2 cellular contexts compared by ENCODE assay signal in genomic region chr20:38935967-38936407, GRCh38.
TF ChIP-seq lines count a peak whose summit lies in the region.

No MANE protein-coding gene starts in this region.

TF ChIP-seq in SK-N-SH, 30 proteins besides CTCF, POLR2A, EP300 and RAD21 (continued from another document):
- TF ChIP-seq ZBTB33 (IDR thresholded peaks at IDR 0.05; ENCODE audit: borderline replicate concordance, low read depth), result no peak

TF ChIP-seq in SK-N-SH treated with all-trans-retinoic acid at 6 μM for 48 hours, 23 proteins besides CTCF, POLR2A, EP300 and RAD21 (continued from another document):
- TF ChIP-seq CREB5 (CRISPR knock-in tag; IDR thresholded peaks at IDR 0.05; ENCODE audit: low read depth) (no peak), ZC3H10 (CRISPR knock-in tag; IDR thresholded peaks at IDR 0.05) (no peak), ZNF70 (CRISPR knock-in tag; IDR thresholded peaks at IDR 0.05) (no peak), ESRRG (CRISPR knock-in tag; IDR thresholded peaks at IDR 0.05) (no peak), POU6F1 (CRISPR knock-in tag; IDR thresholded peaks at IDR 0.05; ENCODE audit: borderline replicate concordance, low read depth) (no peak), TOX (CRISPR knock-in tag; IDR thresholded peaks at IDR 0.05; ENCODE audit: borderline replicate concordance) (no peak), CSDC2 (CRISPR knock-in tag; IDR thresholded peaks at IDR 0.05) (no peak), SNAI2 (CRISPR knock-in tag; IDR thresholded peaks at IDR 0.05) (no peak), TCF4 (CRISPR knock-in tag; IDR thresholded peaks at IDR 0.05; ENCODE audit: borderline replicate concordance) (no peak), CSRNP3 (CRISPR knock-in tag; IDR thresholded peaks at IDR 0.05) (no peak)
